8 cellular contexts compared by ENCODE assay signal in genomic region chr5:62291829-62292228, GRCh38. TPM values are rescaled to one million over a fixed set of nuclear protein-coding genes. Genes with fewer than 3 reads are reported as not detected.
DNase-seq lines count a peak whose midpoint lies in the region; ATAC-seq and TF ChIP-seq lines count a peak whose summit lies in the region.
"Not testable (repeated sequence)": the region's sequence is repeated elsewhere in the genome, so short reads cannot be mapped to it uniquely, and the experiment has no call there.

No MANE protein-coding gene starts in this region.

- not testable (repeated sequence) for H3K27me3 Mint-ChIP-seq in T-cell; activated T-helper 2 cell treated with anti-CD3 and anti-CD28 coated beads, Interferon-gamma antibody, Interleukin-2, Interleukin-4, amounts not matched to agents 10 μg/mL and 5 μg/mL and 100 μg/mL, durations not matched to agents 14 hours and 24 hours and 36 hours (ENCODE audit: low read depth); progenitor cell of endocrine pancreas

- H3K27ac Mint-ChIP-seq in T-cell = peak overlapping the region; percentile 80 to 90
- peak overlapping the region; percentile 50 for H3K27ac Mint-ChIP-seq in activated T-helper 2 cell treated with anti-CD3 and anti-CD28 coated beads, Interferon-gamma antibody, Interleukin-2, Interleukin-4, amounts not matched to agents 10 μg/mL and 5 μg/mL and 100 μg/mL, durations not matched to agents 14 hours and 24 hours and 36 hours
- H3K27ac Mint-ChIP-seq in progenitor cell of endocrine pancreas = not testable (repeated sequence)

- not testable (repeated sequence) for H3K27me3 ChIP-seq in A673 (replicated peaks; ENCODE audit: insufficient read depth, low read depth, low read length, poor library complexity)

- BruUV-seq in A673 (replicated peaks; lab: Mats Ljungman, UMichigan) = not testable (repeated sequence)

- CTCF ChIA-PET in A673 (lab: Charles Lee) = not testable (repeated sequence)
- CTCF ChIA-PET in T-cell (lab: Charles Lee) = interaction anchor here (0.6 to 1.9 kb wide), 16 partner anchors 8 to 1342 kb away, joined by 3 to 12 read pairs (median 4); partner anchors contain the start of gene KIF2A (in 1 of the 2)

- not testable (repeated sequence) for H3K36me3 ChIP-seq in A673 (ENCODE audit: insufficient read depth, low read length, poor library complexity, severe bottlenecking)

- peaks cover 29 to 74% (median 40%) of the 10 kb centered on the region in 3 donors for H3K4me1 Mint-ChIP-seq in T-cell
- H3K4me1 Mint-ChIP-seq in activated T-helper 2 cell treated with anti-CD3 and anti-CD28 coated beads, Interferon-gamma antibody, Interleukin-2, Interleukin-4, amounts not matched to agents 10 μg/mL and 5 μg/mL and 100 μg/mL, durations not matched to agents 14 hours and 24 hours and 36 hours (ENCODE audit: low read depth) = peaks cover 69% of the 10 kb centered on the region
- H3K4me1 Mint-ChIP-seq in progenitor cell of endocrine pancreas (ENCODE audit: low read depth) = not testable (repeated sequence)

- not testable (repeated sequence) for DNase-seq in A673 (ENCODE audit: low spot score); progenitor cell of endocrine pancreas (ENCODE audit: low spot score, unreplicated experiment)
- DNase-seq in Jurkat, Clone E6-1 (ENCODE audit: low read depth, low spot score) = peak; percentile 84
- peak; percentile 49 to 85 (median 76) for DNase-seq in T-cell
- peak; percentile 56 to 65 for DNase-seq in activated CD4-positive, alpha-beta T cell treated with anti-CD3 and anti-CD28 coated beads, Interleukin-2, amount 50 U/mL, for 48 hours
- DNase-seq in activated T-helper 2 cell treated with anti-CD3 and anti-CD28 coated beads, Interferon-gamma antibody, Interleukin-2, Interleukin-4, amounts not matched to agents 10 μg/mL and 5 μg/mL and 100 μg/mL, durations not matched to agents 14 hours and 24 hours and 36 hours (ENCODE audit: low spot score) = peak; percentile 42
- peak; percentile 43 for DNase-seq in effector CD8-positive, alpha-beta T cell (lab: John Stamatoyannopoulos, UW)
- peak; percentile 24 to 52 for DNase-seq in stimulated activated CD8-positive, alpha-beta memory T cell treated with anti-CD3 and anti-CD28 coated beads, Interleukin-7, amount 100 ng/mL, for 1 hour (ENCODE audit: low read depth in 2 of 2)

- peak overlapping the region; percentile 31 to 68 (median 65) for H3K4me3 Mint-ChIP-seq in T-cell
- not testable (repeated sequence) for H3K4me3 Mint-ChIP-seq in activated T-helper 2 cell treated with anti-CD3 and anti-CD28 coated beads, Interferon-gamma antibody, Interleukin-2, Interleukin-4, amounts not matched to agents 10 μg/mL and 5 μg/mL and 100 μg/mL, durations not matched to agents 14 hours and 24 hours and 36 hours (ENCODE audit: low read depth); progenitor cell of endocrine pancreas (ENCODE audit: low read depth)

- ATAC-seq in T-cell (replicated peaks in 1 of 4) = peak in 1 of 4 experiments; percentile 30

- TF ChIP-seq CTCF in A673 (conservative IDR thresholded peaks at IDR 0.05; ENCODE audit: low read depth, low read length) = 0 out of 2 replicates have a peak, but pooled peaks have one; percentile 21
- TF ChIP-seq CTCF in progenitor cell of endocrine pancreas (IDR thresholded peaks at IDR 0.05; ENCODE audit: unreplicated experiment) = peak; percentile 17

- not testable (repeated sequence) for H3K4me3 ChIP-seq in A673 (ENCODE audit: low read depth, low read length, poor library complexity, severe bottlenecking)
- H3K4me3 ChIP-seq in Jurkat, Clone E6-1 (ENCODE audit: low read length) = peak overlapping the region; percentile 21; the same call in 1 of the 2 replicates

- not testable (repeated sequence) for H3K27ac ChIP-seq in A673 (ENCODE audit: low read depth, low read length, poor library complexity, severe bottlenecking)

- not testable (repeated sequence) for H3K4me1 ChIP-seq in A673 (ENCODE audit: insufficient read depth, low read length, poor library complexity, severe bottlenecking)

- intact Hi-C loops in A673 (cut with micrococcal nuclease; ENCODE audit: unreplicated experiment); activated T-helper 2 cell treated with anti-CD3 and anti-CD28 coated beads, Interferon-gamma antibody, Interleukin-2, Interleukin-4, amounts not matched to agents 10 μg/mL and 5 μg/mL and 100 μg/mL, durations not matched to agents 14 hours and 24 hours and 36 hours (cut with micrococcal nuclease): not testable (repeated sequence)

- H3K9me3 ChIP-seq in A673 (ENCODE audit: low read depth, low read length, poor library complexity, severe bottlenecking) = not testable (repeated sequence)

- not testable (repeated sequence) for H3K9me3 Mint-ChIP-seq in T-cell; progenitor cell of endocrine pancreas (ENCODE audit: low read depth)
- H3K9me3 Mint-ChIP-seq in activated T-helper 2 cell treated with anti-CD3 and anti-CD28 coated beads, Interferon-gamma antibody, Interleukin-2, Interleukin-4, amounts not matched to agents 10 μg/mL and 5 μg/mL and 100 μg/mL, durations not matched to agents 14 hours and 24 hours and 36 hours = peaks cover 42% of the 10 kb centered on the region

- POLR2A ChIA-PET in A673 (lab: Charles Lee; ENCODE audit: low non-redundant PET) (interaction anchor here (0.7 kb wide), 1 partner anchor 20 kb away, joined by 3 read pairs; no protein-coding TSS in a partner anchor), T-cell (lab: Charles Lee) (interaction anchor here in 1 of 2 donors (0.5 kb wide), 1 partner anchor 14 kb away, joined by 3 read pairs; the partner anchor contains the start of gene KIF2A)

- not testable (repeated sequence) for H3K36me3 Mint-ChIP-seq in T-cell; progenitor cell of endocrine pancreas (ENCODE audit: insufficient read depth)
- H3K36me3 Mint-ChIP-seq in activated T-helper 2 cell treated with anti-CD3 and anti-CD28 coated beads, Interferon-gamma antibody, Interleukin-2, Interleukin-4, amounts not matched to agents 10 μg/mL and 5 μg/mL and 100 μg/mL, durations not matched to agents 14 hours and 24 hours and 36 hours (ENCODE audit: low read depth) = peaks cover 63% of the 10 kb centered on the region

RNA-seq across cellular contexts. Expression of gene KIF2A, which starts 14.2 kb away (rescaled TPM):
- total RNA-seq in A673 (2021) (92.4 and 99.0 TPM in 2 replicates), T-cell (100 to 1,000 TPM in 4 of 5 donors, 10 to 100 TPM in 1; 99.8 to 122 (median 107) TPM), progenitor cell of endocrine pancreas (69.3 and 75.3 TPM in 2 replicates)
- polyA plus RNA-seq in Jurkat, Clone E6-1 (2012; ENCODE audit: insufficient read depth, insufficient read length) = 72.3 TPM
- total RNA-seq in activated T-helper 2 cell treated with anti-CD3 and anti-CD28 coated beads, Interferon-gamma antibody, Interleukin-2, Interleukin-4, amounts not matched to agents 10 μg/mL and 5 μg/mL and 100 μg/mL, durations not matched to agents 14 hours and 24 hours and 36 hours = 285 and 294 TPM in 2 replicates
